14 cellular contexts compared by ENCODE assay signal in genomic region chr2:109266998-109267854, GRCh38.
DNase-seq lines count a peak whose midpoint lies in the region; ATAC-seq and TF ChIP-seq lines count a peak whose summit lies in the region.
"Had no signal": no experiment of that assay in that cellular context is flagged by ENCODE, and none has a peak within 500 bp of the region (broad histone marks: within the 10 kb centered on the region; RNA-seq: fewer than 3 reads in every experiment).

No MANE protein-coding gene starts in this region.

- TF ChIP-seq POLR2A in thyroid gland (IDR thresholded peaks at IDR 0.05) (no peak), GM18505 (IDR thresholded peaks at IDR 0.05; ENCODE audit: borderline replicate concordance, extremely low read depth, insufficient read depth, insufficient read length) (no peak)

- H3K9me3 ChIP-seq in SJSA1 (replicated peaks) = no peaks in the 10 kb centered on the region
- H3K9me3 ChIP-seq in mesodermal cell (ENCODE audit: control insufficient read depth, low read length) = no peaks in the 10 kb centered on the region
- no peaks in the 10 kb centered on the region for H3K9me3 ChIP-seq in thyroid gland
- H3K9me3 ChIP-seq: MG63, Peyer's patch had no signal

- H3K4me3 ChIP-seq in SJSA1 (no peak overlapping the region), fibroblast of the aortic adventitia (ENCODE audit: low read depth, low read length) (no peak overlapping the region), mesodermal cell (ENCODE audit: extremely low read depth, insufficient read depth, low read length, poor library complexity, severe bottlenecking) (no peak overlapping the region), thyroid gland (replicated peaks in 1 of 3) (no peak overlapping the region)
- H3K4me3 ChIP-seq: MG63, Peyer's patch had no signal

- H3K4me1 ChIP-seq in SJSA1 (replicated peaks) (peaks cover 32% of the 10 kb centered on the region), mesodermal cell (ENCODE audit: control insufficient read depth, insufficient read depth, low read length, poor library complexity, severe bottlenecking) (peaks cover 16% of the 10 kb centered on the region), thyroid gland (peaks cover 12 to 24% of the 10 kb centered on the region in 2 donors)

- WGBS in mesodermal cell (ENCODE audit: insufficient coverage in 2 of 2), 2 experiments = 79 to 80% methylated on average over 12 to 14 of the region's 16 CpGs
- WGBS in thyroid gland, 2 donors = 79 to 81% methylated on average over 14 to 16 of the region's 16 CpGs

- peak overlapping the region in 1 of 2 donors; percentile 69 for H3K4me3 Mint-ChIP-seq in CD14-positive monocyte
- H3K4me3 Mint-ChIP-seq in effector memory CD8-positive, alpha-beta T cell = no peak overlapping the region
- H3K4me3 Mint-ChIP-seq: activated naive CD8-positive, alpha-beta T cell treated with anti-CD3 and anti-CD28 coated beads, Interleukin-2, amount 10 ng/mL, durations not matched to agents 7 days and 5 days had no signal

- H3K27me3 ChIP-seq in SJSA1 (replicated peaks) = no peaks in the 10 kb centered on the region
- no peaks in the 10 kb centered on the region for H3K27me3 ChIP-seq in thyroid gland
- H3K27me3 ChIP-seq: MG63, Peyer's patch had no signal

- H3K27ac Mint-ChIP-seq in CD14-positive monocyte = peak overlapping the region; percentile 70 to 92 (median 86)
- no peak overlapping the region for H3K27ac Mint-ChIP-seq in effector memory CD8-positive, alpha-beta T cell
- H3K27ac Mint-ChIP-seq: activated naive CD8-positive, alpha-beta T cell treated with anti-CD3 and anti-CD28 coated beads, Interleukin-2, amount 10 ng/mL, durations not matched to agents 7 days and 5 days had no signal

- H3K4me1 Mint-ChIP-seq in CD14-positive monocyte = peaks cover 31% of the 10 kb centered on the region
- no peaks in the 10 kb centered on the region for H3K4me1 Mint-ChIP-seq in effector memory CD8-positive, alpha-beta T cell (ENCODE audit: low read depth in 2 of 2)
- H3K4me1 Mint-ChIP-seq: activated naive CD8-positive, alpha-beta T cell treated with anti-CD3 and anti-CD28 coated beads, Interleukin-2, amount 10 ng/mL, durations not matched to agents 7 days and 5 days had no signal

- ATAC-seq in GM18505 (IDR thresholded peaks at IDR 0.05; ENCODE audit: unreplicated experiment) (no peak), GM18520 (IDR thresholded peaks at IDR 0.05; ENCODE audit: unreplicated experiment) (no peak)
- no peak for ATAC-seq in effector memory CD8-positive, alpha-beta T cell (replicated peaks)

- H3K27ac ChIP-seq in SJSA1 = peak overlapping the region; percentile 33
- H3K27ac ChIP-seq in mesodermal cell (ENCODE audit: low read depth, low read length, severe bottlenecking) = peak overlapping the region; percentile 10
- H3K27ac ChIP-seq in thyroid gland = peak overlapping the region in 1 of 3 donors; percentile 31

- no peak for TF ChIP-seq CTCF in CD14-positive monocyte (IDR thresholded peaks at IDR 0.05)
- TF ChIP-seq CTCF in fibroblast of the aortic adventitia (IDR thresholded peaks at IDR 0.05; ENCODE audit: insufficient read depth, low read length) = no peak
- TF ChIP-seq CTCF in thyroid gland (IDR thresholded peaks at IDR 0.05) = no peak

- DNase-seq in CD14-positive monocyte (ENCODE audit: low spot score) = peak; percentile 62
- peak in 1 of 2 experiments; percentile 58 for DNase-seq in SJSA1 (ENCODE audit: low read depth in 1 of 2, low spot score in 2 of 2)
- DNase-seq in fibroblast of the aortic adventitia (ENCODE audit: low read depth) = peak; percentile 35
- no peak for DNase-seq in thyroid gland
- DNase-seq in effector memory CD8-positive, alpha-beta T cell = no peak
- DNase-seq: activated CD8-positive, alpha-beta memory T cell treated with anti-CD3 and anti-CD28 coated beads for 24 hours; activated naive CD8-positive, alpha-beta T cell treated with anti-CD3 and anti-CD28 coated beads, Interleukin-2, amount 10 ng/mL, durations not matched to agents 7 days and 5 days; DMS53; MG63; NCI-H345 had no signal

- H3K9me3 Mint-ChIP-seq in CD14-positive monocyte = no peaks in the 10 kb centered on the region
- no peaks in the 10 kb centered on the region for H3K9me3 Mint-ChIP-seq in effector memory CD8-positive, alpha-beta T cell
- H3K9me3 Mint-ChIP-seq: activated naive CD8-positive, alpha-beta T cell treated with anti-CD3 and anti-CD28 coated beads, Interleukin-2, amount 10 ng/mL, durations not matched to agents 7 days and 5 days had no signal

- intact Hi-C loops in CD14-positive monocyte (cut with micrococcal nuclease) = no loop called here
- intact Hi-C loops in thyroid gland (cut with DNase I) = no loop called here

- H3K36me3 Mint-ChIP-seq in CD14-positive monocyte = no peaks in the 10 kb centered on the region
- H3K36me3 Mint-ChIP-seq in effector memory CD8-positive, alpha-beta T cell (ENCODE audit: insufficient read depth) = no peaks in the 10 kb centered on the region
- H3K36me3 Mint-ChIP-seq: activated naive CD8-positive, alpha-beta T cell treated with anti-CD3 and anti-CD28 coated beads, Interleukin-2, amount 10 ng/mL, durations not matched to agents 7 days and 5 days had no signal

- H3K27me3 Mint-ChIP-seq in CD14-positive monocyte (ENCODE audit: low read depth in 3 of 3) = peaks cover 5 to 6% (median 5%) of the 10 kb centered on the region in 3 donors
- peaks cover 5 to 48% of the 10 kb centered on the region in 2 donors for H3K27me3 Mint-ChIP-seq in effector memory CD8-positive, alpha-beta T cell
- H3K27me3 Mint-ChIP-seq: activated naive CD8-positive, alpha-beta T cell treated with anti-CD3 and anti-CD28 coated beads, Interleukin-2, amount 10 ng/mL, durations not matched to agents 7 days and 5 days had no signal

- no peaks in the 10 kb centered on the region for H3K36me3 ChIP-seq in SJSA1
- H3K36me3 ChIP-seq in mesodermal cell (ENCODE audit: control insufficient read depth, insufficient read depth, low read length) = no peaks in the 10 kb centered on the region
- H3K36me3 ChIP-seq in thyroid gland = no peaks in the 10 kb centered on the region
- H3K36me3 ChIP-seq: MG63, Peyer's patch had no signal

Comparison
In these comparisons a context has a peak if more than half of its experiments do, and no peak if none do; other contexts are left out.
1. DNase-seq: peak in CD14-positive monocyte (single experiment) and fibroblast of the aortic adventitia (single experiment); none in thyroid gland (0 of 2) and effector memory CD8-positive, alpha-beta T cell (0 of 3).
2. H3K27ac Mint-ChIP-seq: peak in CD14-positive monocyte (7 of 7); none in effector memory CD8-positive, alpha-beta T cell (0 of 2).